In the genomic region with DNA sequence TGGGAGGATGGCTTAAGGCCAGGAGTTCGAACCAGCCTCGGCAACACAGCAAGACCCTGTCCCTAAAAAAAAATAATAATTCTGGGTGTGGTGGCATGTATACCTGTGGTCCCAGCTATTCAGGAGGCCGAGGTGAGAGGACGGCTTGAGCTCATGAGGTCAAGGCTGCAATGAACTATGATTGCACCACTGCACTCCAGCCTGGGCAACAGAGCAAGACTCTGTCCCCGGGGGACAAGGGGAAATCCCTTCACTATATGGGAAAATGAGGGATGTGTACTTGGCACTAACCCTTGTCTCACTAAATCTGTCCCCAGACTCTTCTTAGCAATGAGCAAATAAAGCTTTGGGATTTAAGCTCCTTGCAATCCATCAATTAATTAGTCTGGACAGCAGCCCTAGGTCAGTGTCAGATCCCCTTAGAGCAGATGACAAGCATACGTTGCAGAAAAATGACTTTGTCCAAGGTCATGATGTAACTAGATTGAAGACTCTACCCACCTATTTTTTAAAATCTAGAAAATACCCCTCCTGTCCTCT, we compare ENCODE assay signal across 31 cellular contexts. TPM values are rescaled to one million over a fixed set of nuclear protein-coding genes. Genes with fewer than 3 reads are reported as not detected.
"Had no signal": no experiment of that assay in that cellular context is flagged by ENCODE, and none has a peak within 500 bp of the region (broad histone marks: within the 10 kb centered on the region; RNA-seq: fewer than 3 reads in every experiment).

No MANE protein-coding gene starts in this region.

- H3K36me3 ChIP-seq: breast epithelium, pancreas, upper lobe of left lung, vagina had no signal

- ATAC-seq: activated CD8-positive, alpha-beta T cell treated with anti-CD3 and anti-CD28 coated beads for 36 hours; pancreas; psoas muscle; stimulated activated memory B cell treated with anti-CD40 and anti-IgM and Interleukin-4, amounts not matched to agents 10 μg/mL and 1 μg/mL and 100 μg/mL, for 72 hours; stimulated activated naive CD8-positive, alpha-beta T cell treated with anti-CD3 and anti-CD28 coated beads, Interleukin-15, amount 100 ng/mL, for 72 hours had no signal

- H3K4me2 ChIP-seq: smooth muscle cell had no signal

- H3K27me3 Mint-ChIP-seq: activated B cell treated with CpG ODN at 0.5 μM for 24 hours; activated CD8-positive, alpha-beta T cell treated with anti-CD3 and anti-CD28 coated beads for 36 hours; central memory CD8-positive, alpha-beta T cell; stimulated activated memory B cell treated with anti-CD40 and anti-IgM and Interleukin-4, amounts not matched to agents 10 μg/mL and 1 μg/mL and 100 μg/mL, for 72 hours; stimulated activated naive CD8-positive, alpha-beta T cell treated with anti-CD3 and anti-CD28 coated beads, Interleukin-15, amount 100 ng/mL, for 72 hours had no signal

- FAIRE-seq: colon, islet of Langerhans, pancreas had no signal

- H3K9me3 Mint-ChIP-seq: activated B cell treated with CpG ODN at 0.5 μM for 24 hours; activated CD8-positive, alpha-beta T cell treated with anti-CD3 and anti-CD28 coated beads for 36 hours; activated naive CD4-positive, alpha-beta T cell treated with anti-CD3 and anti-CD28 coated beads, Interleukin-2, amount 50 U/mL, for 72 hours; activated T-cell treated with anti-CD3 and anti-CD28 coated beads, Interleukin-2, amount 50 U/mL, for 72 hours; central memory CD8-positive, alpha-beta T cell; nephron; stimulated activated memory B cell treated with anti-CD40 and anti-IgM and Interleukin-4, amounts not matched to agents 10 μg/mL and 1 μg/mL and 100 μg/mL, for 72 hours; stimulated activated naive CD8-positive, alpha-beta T cell treated with anti-CD3 and anti-CD28 coated beads, Interleukin-15, amount 100 ng/mL, for 72 hours had no signal

- H3K27me3 ChIP-seq: breast epithelium, esophagus squamous epithelium, pancreas, upper lobe of left lung, vagina had no signal

- H3K4me3 ChIP-seq: breast epithelium, esophagus squamous epithelium, pancreas, psoas muscle, smooth muscle cell, upper lobe of left lung, vagina had no signal

- H3K4me3 Mint-ChIP-seq: activated CD8-positive, alpha-beta T cell treated with anti-CD3 and anti-CD28 coated beads for 36 hours; activated T-cell treated with anti-CD3 and anti-CD28 coated beads, Interleukin-2, amount 50 U/mL, for 72 hours; central memory CD8-positive, alpha-beta T cell; nephron; stimulated activated memory B cell treated with anti-CD40 and anti-IgM and Interleukin-4, amounts not matched to agents 10 μg/mL and 1 μg/mL and 100 μg/mL, for 72 hours; stimulated activated naive CD8-positive, alpha-beta T cell treated with anti-CD3 and anti-CD28 coated beads, Interleukin-15, amount 100 ng/mL, for 72 hours had no signal

- H3K27ac ChIP-seq: breast epithelium, esophagus squamous epithelium, pancreas, psoas muscle, upper lobe of left lung, vagina had no signal

- H3K27ac Mint-ChIP-seq: activated B cell treated with CpG ODN at 0.5 μM for 24 hours; activated CD8-positive, alpha-beta T cell treated with anti-CD3 and anti-CD28 coated beads for 36 hours; activated T-cell treated with anti-CD3 and anti-CD28 coated beads, Interleukin-2, amount 50 U/mL, for 72 hours; nephron; stimulated activated memory B cell treated with anti-CD40 and anti-IgM and Interleukin-4, amounts not matched to agents 10 μg/mL and 1 μg/mL and 100 μg/mL, for 72 hours; stimulated activated naive CD8-positive, alpha-beta T cell treated with anti-CD3 and anti-CD28 coated beads, Interleukin-15, amount 100 ng/mL, for 72 hours had no signal

- H3K9me3 ChIP-seq: breast epithelium, esophagus squamous epithelium, pancreas, psoas muscle, upper lobe of left lung, vagina had no signal

- DNase-seq: activated B cell treated with CpG ODN at 0.5 μM for 24 hours; activated CD4-positive, alpha-beta T cell treated with anti-CD3 and anti-CD28 coated beads, Interleukin-2, amount 50 U/mL, for 1 hour; activated naive CD4-positive, alpha-beta T cell; activated T-cell treated with anti-CD3 and anti-CD28 coated beads for 4 hours; dermis blood vessel endothelial cell; effector CD4-positive, alpha-beta T cell; esophagus squamous epithelium; foreskin melanocyte; mammary epithelial cell; nucleus accumbens; pancreas; psoas muscle; stimulated activated CD4-positive, alpha-beta T cell treated with anti-CD3 and anti-CD28 coated beads, Interleukin-1b, Interleukin-23, amount 100 ng/mL, for 48 hours; stimulated activated CD4-positive, alpha-beta T cell treated with anti-CD3 and anti-CD28 coated beads, Interleukin-4, amount 100 ng/mL, for 4 hours; stimulated activated CD8-positive, alpha-beta memory T cell treated with anti-CD3 and anti-CD28 coated beads, Interleukin-4, amount 100 ng/mL, for 48 hours; stimulated activated naive CD8-positive, alpha-beta T cell treated with anti-CD3 and anti-CD28 coated beads, Interleukin-15, amount 100 ng/mL, for 72 hours; substantia nigra; T1000 had no signal

- H3K4me1 ChIP-seq: psoas muscle had no signal

RNA-seq across cellular contexts. Expression of gene PCAT6, which starts 11.9 kb away (rescaled TPM):
- total RNA-seq: liver, vagina had no signal
